In the genomic region with DNA sequence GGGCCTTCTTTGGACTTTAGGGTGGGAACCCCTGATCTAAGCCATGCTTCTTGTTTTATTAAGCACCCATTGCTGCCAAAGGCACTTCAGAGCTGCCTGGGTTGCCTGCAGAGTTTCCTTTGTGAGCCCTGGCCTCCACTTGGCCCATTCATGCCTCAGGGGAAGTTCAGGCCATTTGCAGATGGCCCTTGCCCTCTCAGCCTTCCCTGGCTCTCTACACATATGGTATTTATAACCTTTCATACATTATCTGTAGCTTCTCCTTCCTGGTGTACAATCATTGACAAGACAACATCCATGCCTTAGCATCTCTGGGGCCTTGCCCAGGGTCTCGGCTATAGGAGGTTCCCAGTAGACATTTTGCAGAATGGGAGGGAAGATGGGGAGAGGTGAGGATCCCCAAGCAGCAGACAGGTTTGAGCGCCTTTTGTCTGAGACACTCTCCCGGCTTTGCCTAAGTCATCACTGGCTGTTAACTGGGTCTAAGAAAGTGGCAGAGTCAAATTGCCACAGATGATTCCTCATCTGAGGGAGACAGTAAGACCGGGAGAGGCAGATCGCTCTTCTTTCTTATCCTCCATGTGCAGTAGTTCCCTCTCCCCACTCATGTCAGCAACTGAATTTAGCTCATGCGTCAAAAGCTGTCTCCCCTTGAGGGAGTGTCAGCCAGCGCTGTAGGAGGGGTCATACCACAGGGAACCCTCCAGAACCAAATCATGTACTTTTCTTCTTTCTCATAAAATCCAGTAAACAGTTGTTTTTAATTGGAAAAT, we compare ENCODE assay signal across 19 cellular contexts. TPM values are rescaled to one million over a fixed set of nuclear protein-coding genes. Genes with fewer than 3 reads are reported as not detected.
DNase-seq lines count a peak whose midpoint lies in the region; ATAC-seq and TF ChIP-seq lines count a peak whose summit lies in the region.
"Had no signal": no experiment of that assay in that cellular context is flagged by ENCODE, and none has a peak within 500 bp of the region (broad histone marks: within the 10 kb centered on the region; RNA-seq: fewer than 3 reads in every experiment).

No MANE protein-coding gene starts in this region.

- H3K4me1 Mint-ChIP-seq in CD8-positive, alpha-beta T cell (ENCODE audit: low read depth), result peaks cover 26% of the 10 kb centered on the region
- H3K4me1 Mint-ChIP-seq in brain, result peaks cover 83% of the 10 kb centered on the region
- peaks cover 39% of the 10 kb centered on the region for H3K4me1 Mint-ChIP-seq in nephron

- no peaks in the 10 kb centered on the region for H3K9me3 ChIP-seq in BLaER1 treated with 17β-estradiol and CSF1 and Interleukin-3, amounts not matched to agents 10 nM and 100 nM (replicated peaks in 1 of 11)
- H3K9me3 ChIP-seq in CD8-positive, alpha-beta T cell (ENCODE audit: low read length), result no peaks in the 10 kb centered on the region
- H3K9me3 ChIP-seq: gastroesophageal sphincter, ovary, upper lobe of left lung had no signal

- H3K4me3 Mint-ChIP-seq in CD8-positive, alpha-beta T cell, result no peak overlapping the region
- peak overlapping the region; percentile 38 to 86 (median 73) for H3K4me3 Mint-ChIP-seq in brain
- peak overlapping the region in 2 of 3 experiments; percentile 43 to 46 for H3K4me3 Mint-ChIP-seq in nephron
- H3K4me3 Mint-ChIP-seq: activated naive CD8-positive, alpha-beta T cell treated with anti-CD3 and anti-CD28 coated beads, Interleukin-2, amount 50 U/mL, for 24 hours; GM23338 had no signal

- H3K27me3 ChIP-seq in BLaER1 treated with 17β-estradiol and CSF1 and Interleukin-3, amounts not matched to agents 10 nM and 100 nM, result no peaks in the 10 kb centered on the region
- no peaks in the 10 kb centered on the region for H3K27me3 ChIP-seq in CD8-positive, alpha-beta T cell (ENCODE audit: insufficient read depth, low read length)
- H3K27me3 ChIP-seq: gastroesophageal sphincter, ovary, upper lobe of left lung had no signal

- H3K4me1 ChIP-seq in BLaER1 treated with 17β-estradiol and CSF1 and Interleukin-3, amounts not matched to agents 10 nM and 100 nM, result peaks cover 53 to 80% (median 66%) of the 10 kb centered on the region in 10 experiments
- H3K4me1 ChIP-seq in CD8-positive, alpha-beta T cell (ENCODE audit: insufficient read depth, low read length), result peaks cover 16% of the 10 kb centered on the region

- CTCF ChIA-PET in CD8-positive, alpha-beta T cell (lab: Charles Lee), result no interaction called here

- peak overlapping the region in 5 of 10 experiments; percentile 32 to 80 (median 79); a peak in 7 of 20 replicates for H3K4me3 ChIP-seq in BLaER1 treated with 17β-estradiol and CSF1 and Interleukin-3, amounts not matched to agents 10 nM and 100 nM
- no peak overlapping the region for H3K4me3 ChIP-seq in CD8-positive, alpha-beta T cell (ENCODE audit: low read depth, low read length)
- H3K4me3 ChIP-seq: gastroesophageal sphincter, GM23338, ovary had no signal

- H3K27ac ChIP-seq in BLaER1 treated with 17β-estradiol and CSF1 and Interleukin-3, amounts not matched to agents 10 nM and 100 nM, result no peak overlapping the region
- no peak overlapping the region for H3K27ac ChIP-seq in CD8-positive, alpha-beta T cell (ENCODE audit: low read depth, low read length)
- H3K27ac ChIP-seq: epithelial cell of prostate, gastroesophageal sphincter, ovary had no signal

- H3K9ac ChIP-seq in BLaER1 treated with 17β-estradiol and CSF1 and Interleukin-3, amounts not matched to agents 10 nM and 100 nM, result peak overlapping the region in 1 of 11 experiments; percentile 5; a peak in 1 of 22 replicates

- no peaks in the 10 kb centered on the region for H3K9me3 Mint-ChIP-seq in CD8-positive, alpha-beta T cell
- H3K9me3 Mint-ChIP-seq in brain, result no peaks in the 10 kb centered on the region
- no peaks in the 10 kb centered on the region for H3K9me3 Mint-ChIP-seq in nephron
- H3K9me3 Mint-ChIP-seq: activated naive CD8-positive, alpha-beta T cell treated with anti-CD3 and anti-CD28 coated beads, Interleukin-2, amount 50 U/mL, for 24 hours; GM23338 had no signal

- TF ChIP-seq CTCF in CD8-positive, alpha-beta T cell (IDR thresholded peaks at IDR 0.05), result no peak
- TF ChIP-seq CTCF in brain (conservative IDR thresholded peaks at IDR 0.05), result no peak
- TF ChIP-seq CTCF in nephron (IDR thresholded peaks at IDR 0.05; ENCODE audit: unreplicated experiment in 3 of 3), result no peak

- H3K27me3 Mint-ChIP-seq in CD8-positive, alpha-beta T cell (ENCODE audit: low read depth), result no peaks in the 10 kb centered on the region
- H3K27me3 Mint-ChIP-seq in brain (no peaks in the 10 kb centered on the region), nephron (ENCODE audit: low read depth) (peaks cover 14% of the 10 kb centered on the region)
- H3K27me3 Mint-ChIP-seq: activated naive CD8-positive, alpha-beta T cell treated with anti-CD3 and anti-CD28 coated beads, Interleukin-2, amount 50 U/mL, for 24 hours had no signal

- POLR2A ChIA-PET in CD8-positive, alpha-beta T cell (lab: Charles Lee), result no interaction called here

- DNase-seq in CD8-positive, alpha-beta T cell, result peak in 1 of 7 experiments; percentile 32
- no peak for DNase-seq in NK-92 treated with Interleukin-12 subunit alpha and Interleukin-12 subunit beta, amount 100 ng/mL, for 24 hours (lab: John Stamatoyannopoulos, UW)
- DNase-seq in AML-193 (lab: John Stamatoyannopoulos, UW), result no peak
- DNase-seq: activated CD4-positive, CD25-positive, alpha-beta regulatory T cell; activated naive CD8-positive, alpha-beta T cell treated with anti-CD3 and anti-CD28 coated beads, Interleukin-2, amount 50 U/mL, for 24 hours; dermis blood vessel endothelial cell; NCI-H1105; NCI-H526; ovary; SHP77; stimulated activated naive CD4-positive, alpha-beta T cell had no signal

- peaks cover 0 to 45% (median 2%) of the 10 kb centered on the region in 11 experiments; a peak in 7 of 22 replicates for H4K20me1 ChIP-seq in BLaER1 treated with 17β-estradiol and CSF1 and Interleukin-3, amounts not matched to agents 10 nM and 100 nM

- H3K4me2 ChIP-seq in BLaER1 treated with 17β-estradiol and CSF1 and Interleukin-3, amounts not matched to agents 10 nM and 100 nM, result peak overlapping the region; percentile 89 to 99 (median 96)
- H3K4me2 ChIP-seq: GM23338 had no signal

- ATAC-seq in CD8-positive, alpha-beta T cell, result no peak
- no peak for ATAC-seq in HG03280 (IDR thresholded peaks at IDR 0.05; ENCODE audit: unreplicated experiment)
- ATAC-seq: activated naive CD8-positive, alpha-beta T cell treated with anti-CD3 and anti-CD28 coated beads, Interleukin-2, amount 50 U/mL, for 24 hours; gastroesophageal sphincter; GM23338 had no signal

- peak overlapping the region; percentile 18 for H3K27ac Mint-ChIP-seq in CD8-positive, alpha-beta T cell
- H3K27ac Mint-ChIP-seq in brain (peak overlapping the region in 2 of 5 experiments; percentile 39 to 52), nephron (no peak overlapping the region)
- H3K27ac Mint-ChIP-seq: activated naive CD8-positive, alpha-beta T cell treated with anti-CD3 and anti-CD28 coated beads, Interleukin-2, amount 50 U/mL, for 24 hours; GM23338 had no signal

- peaks cover 2% of the 10 kb centered on the region for H3K36me3 Mint-ChIP-seq in CD8-positive, alpha-beta T cell
- H3K36me3 Mint-ChIP-seq in brain, result no peaks in the 10 kb centered on the region
- H3K36me3 Mint-ChIP-seq in nephron (ENCODE audit: low read depth), result peaks cover 4% of the 10 kb centered on the region

- intact Hi-C loops in CD8-positive, alpha-beta T cell (cut with DNase I, micrococcal nuclease), result no loop called here

- peaks cover 0 to 27% (median 0%) of the 10 kb centered on the region in 11 experiments; a peak in 5 of 22 replicates for H3K36me3 ChIP-seq in BLaER1 treated with 17β-estradiol and CSF1 and Interleukin-3, amounts not matched to agents 10 nM and 100 nM
- H3K36me3 ChIP-seq in CD8-positive, alpha-beta T cell (ENCODE audit: insufficient read depth, low read length), result no peaks in the 10 kb centered on the region
- H3K36me3 ChIP-seq: gastroesophageal sphincter, ovary, upper lobe of left lung had no signal

RNA-seq across cellular contexts. Expression of a gene that starts 2.7 kb away (rescaled TPM):
- total RNA-seq in CD8-positive, alpha-beta T cell, result under 1 TPM; 0.81 to 0.95 TPM
- polyA plus RNA-seq in brain (ENCODE audit: insufficient read depth, low read depth, low replicate concordance), result 14.9 TPM

RNA-seq across cellular contexts. Expression of a gene that starts 19.3 kb away (rescaled TPM):
- total RNA-seq in CD8-positive, alpha-beta T cell, result under 1 TPM; 0.08 to 0.14 TPM
- polyA plus RNA-seq in brain (ENCODE audit: insufficient read depth, low read depth, low replicate concordance), result not detected
- total RNA-seq: dermis blood vessel endothelial cell, GM23338 had no signal
